In genomic region chr5:81972496-81972791, GRCh38 we compare ENCODE assay signal across 8 cellular contexts. TPM values are rescaled to one million over a fixed set of nuclear protein-coding genes. Genes with fewer than 3 reads are reported as not detected.
DNase-seq lines count a peak whose midpoint lies in the region; ATAC-seq, FAIRE-seq and TF ChIP-seq lines count a peak whose summit lies in the region.

No MANE protein-coding gene starts in this region.

- no peak for FAIRE-seq in endothelial cell of umbilical vein (lab: Jason Lieb, UNC)

- no peaks in the 10 kb centered on the region for H3K27me3 ChIP-seq in endothelial cell of umbilical vein (ENCODE audit: control insufficient read depth in 2 of 2, insufficient read depth in 2 of 2, low read length in 2 of 2)
- H3K27me3 ChIP-seq in psoas muscle (ENCODE audit: insufficient read depth in 3 of 3, low read length in 2 of 3): no peaks in the 10 kb centered on the region

- no peaks in the 10 kb centered on the region for H3K9me3 ChIP-seq in endothelial cell of umbilical vein (replicated peaks; ENCODE audit: control insufficient read depth, insufficient read depth, low read length)
- H3K9me3 ChIP-seq in psoas muscle: no peaks in the 10 kb centered on the region

- no peaks in the 10 kb centered on the region for H3K79me2 ChIP-seq in endothelial cell of umbilical vein (ENCODE audit: control insufficient read depth, insufficient read depth, low read length)

- peak in 2 of 4 donors; percentile 73 to 79 for ATAC-seq in psoas muscle

- intact Hi-C loops in endothelial cell of umbilical vein (cut with micrococcal nuclease) (loop anchor here (1.0 to 2.0 kb wide), 3 partner anchors 420 to 672 kb away; partner anchors contain the start of gene ZCCHC9), psoas muscle (cut with DNase I) (loop anchor here (2.0 to 10.0 kb wide), 6 partner anchors 120 to 465 kb away; partner anchors contain the start of gene SSBP2 (in 2 of the 2))

- H3K9me1 ChIP-seq in endothelial cell of umbilical vein (replicated peaks; ENCODE audit: control insufficient read depth, extremely low read depth, insufficient read depth, low read length): no peaks in the 10 kb centered on the region

- peak overlapping the region; percentile 94 for H3K9ac ChIP-seq in endothelial cell of umbilical vein (replicated peaks; ENCODE audit: extremely low read depth, insufficient read depth, low read length)

- dilution Hi-C loops in endothelial cell of umbilical vein (cut with MboI; ENCODE audit: extremely low pct_ligation_motif_present, low sequenced_read_pairs): no loop called here

- POLR2A ChIA-PET in endothelial cell of umbilical vein (lab: Charles Lee): no interaction called here

- H3K27ac ChIP-seq in endothelial cell of umbilical vein (ENCODE audit: insufficient read depth, low read depth, low read length): peak overlapping the region; percentile 69
- peak overlapping the region; percentile 97 for H3K27ac ChIP-seq in psoas muscle

- TF ChIP-seq CTCF in NB4 (IDR thresholded peaks at IDR 0.05; ENCODE audit: low read depth, low read length) (no peak), endothelial cell of umbilical vein (IDR thresholded peaks at IDR 0.05; ENCODE audit: extremely low read depth in 1 of 2, insufficient read depth in 1 of 2, low read depth in 1 of 2, low read length in 2 of 2) (no peak), psoas muscle (IDR thresholded peaks at IDR 0.05) (no peak)

- no peaks in the 10 kb centered on the region for H3K4me1 ChIP-seq in endothelial cell of umbilical vein (ENCODE audit: control insufficient read depth, extremely low read depth, insufficient read depth, low read length)
- H3K4me1 ChIP-seq in psoas muscle: no peaks in the 10 kb centered on the region

- H3K4me2 ChIP-seq in endothelial cell of umbilical vein (ENCODE audit: insufficient read depth, low read length): peak overlapping the region; percentile 99

- TSS peak; percentile 67 for BruUV-seq in endothelial cell of umbilical vein (replicated peaks; lab: Mats Ljungman, UMichigan)

- peak overlapping the region; percentile 91 for H2AFZ ChIP-seq in endothelial cell of umbilical vein (ENCODE audit: low read depth, low read length)

- DNase-seq in NCI-H2227 treated with DMSO at 0.1 percent for 48 hours (lab: John Stamatoyannopoulos, UW) (peak; percentile 62), NCI-H2227 (lab: John Stamatoyannopoulos, UW; ENCODE audit: unreplicated experiment) (no peak), NB4 (ENCODE audit: low read depth) (no peak), endothelial cell of umbilical vein (ENCODE audit: low read depth, low spot score) (no peak), psoas muscle (no peak), LoVo (ENCODE audit: low spot score) (no peak), NCI-H2081 (lab: John Stamatoyannopoulos, UW) (no peak), D341Med (ENCODE audit: low spot score) (no peak)

- no peak for TF ChIP-seq POLR2A in NB4 (IDR thresholded peaks at IDR 0.05; ENCODE audit: extremely low read depth, insufficient read length)
- TF ChIP-seq POLR2A in endothelial cell of umbilical vein (IDR thresholded peaks at IDR 0.05; ENCODE audit: low read depth, low read length): no peak

- H3K4me3 ChIP-seq in NB4 (ENCODE audit: low read depth, low read length) (peak overlapping the region; percentile 71), endothelial cell of umbilical vein (replicated peaks in 1 of 3; ENCODE audit: insufficient read depth in 1 of 3, low read depth in 1 of 3, low read length in 3 of 3) (peak overlapping the region; percentile 64 to 89 (median 71)), psoas muscle (peak overlapping the region; percentile 80)

- H3K36me3 ChIP-seq in endothelial cell of umbilical vein (ENCODE audit: control insufficient read depth in 2 of 2, extremely low read depth in 1 of 2, insufficient read depth in 2 of 2, low read length in 2 of 2): no peaks in the 10 kb centered on the region
- peaks cover 0 to 13% of the 10 kb centered on the region in 2 donors for H3K36me3 ChIP-seq in psoas muscle (ENCODE audit: insufficient read depth in 1 of 2, low read depth in 1 of 2)

- WGBS in psoas muscle, 3 donors: 0 to 1% (median 0%) methylated on average over 8 of the region's 8 CpGs

- H4K20me1 ChIP-seq in endothelial cell of umbilical vein (replicated peaks; ENCODE audit: control insufficient read depth, extremely low read depth, insufficient read depth, low read length): no peaks in the 10 kb centered on the region

- CTCF ChIA-PET in endothelial cell of umbilical vein (lab: Charles Lee): no interaction called here

TF ChIP-seq in endothelial cell of umbilical vein, 7 proteins besides CTCF, POLR2A, EP300 and RAD21:
- TF ChIP-seq JUN (IDR thresholded peaks at IDR 0.05; ENCODE audit: borderline replicate concordance, insufficient read depth, insufficient read length, low read depth) (no peak), MAX (IDR thresholded peaks at IDR 0.05; ENCODE audit: insufficient read depth, insufficient read length) (no peak), EZH2 (IDR thresholded peaks at IDR 0.05; ENCODE audit: borderline replicate concordance, low read depth, low read length, severe bottlenecking) (no peak), GATA2 (IDR thresholded peaks at IDR 0.05; ENCODE audit: insufficient read depth, insufficient read length, low read depth, low read length) (no peak), FOS (IDR thresholded peaks at IDR 0.05; ENCODE audit: borderline replicate concordance, insufficient read depth, low read length) (no peak), MYC (IDR thresholded peaks at IDR 0.05; ENCODE audit: low read depth, low read length) (no peak), POLR2AphosphoS5 (IDR thresholded peaks at IDR 0.05; ENCODE audit: insufficient read depth, low read depth, low read length) (no peak)

RNA-seq across cellular contexts. Expression of gene ATG10, which starts 0.6 kb away (rescaled TPM):
- total RNA-seq in endothelial cell of umbilical vein (3.9 and 5.9 TPM in 2 replicates), psoas muscle (1 to 10 TPM; 4.6 to 7.4 (median 6.2) TPM)
- polyA plus RNA-seq in endothelial cell of umbilical vein (1.4 and 1.6 TPM in 2 replicates), psoas muscle (1 to 10 TPM; 4.2 to 6.5 (median 6.0) TPM)
- 1.8 TPM in 2 replicates for polyA plus RNA-seq in endothelial cell of umbilical vein (2011; cell fraction: cytosol; rRNA removed)
- polyA plus RNA-seq in endothelial cell of umbilical vein (2011; cell fraction: nucleus; rRNA removed): 2.8 and 3.1 TPM in 2 replicates
- 4.8 and 5.5 TPM in 2 replicates for polyA plus RNA-seq in endothelial cell of umbilical vein (2012)
- polyA minus RNA-seq in endothelial cell of umbilical vein: 1.7 and 3.3 TPM in 2 replicates
- 4.4 TPM for polyA minus RNA-seq in endothelial cell of umbilical vein (2011; cell fraction: cytosol; rRNA and poly(A)+ RNA removed)
- polyA minus RNA-seq in endothelial cell of umbilical vein (2011; cell fraction: nucleus; rRNA and poly(A)+ RNA removed): 8.7 and 11.0 TPM in 2 replicates
